In the genomic region with DNA sequence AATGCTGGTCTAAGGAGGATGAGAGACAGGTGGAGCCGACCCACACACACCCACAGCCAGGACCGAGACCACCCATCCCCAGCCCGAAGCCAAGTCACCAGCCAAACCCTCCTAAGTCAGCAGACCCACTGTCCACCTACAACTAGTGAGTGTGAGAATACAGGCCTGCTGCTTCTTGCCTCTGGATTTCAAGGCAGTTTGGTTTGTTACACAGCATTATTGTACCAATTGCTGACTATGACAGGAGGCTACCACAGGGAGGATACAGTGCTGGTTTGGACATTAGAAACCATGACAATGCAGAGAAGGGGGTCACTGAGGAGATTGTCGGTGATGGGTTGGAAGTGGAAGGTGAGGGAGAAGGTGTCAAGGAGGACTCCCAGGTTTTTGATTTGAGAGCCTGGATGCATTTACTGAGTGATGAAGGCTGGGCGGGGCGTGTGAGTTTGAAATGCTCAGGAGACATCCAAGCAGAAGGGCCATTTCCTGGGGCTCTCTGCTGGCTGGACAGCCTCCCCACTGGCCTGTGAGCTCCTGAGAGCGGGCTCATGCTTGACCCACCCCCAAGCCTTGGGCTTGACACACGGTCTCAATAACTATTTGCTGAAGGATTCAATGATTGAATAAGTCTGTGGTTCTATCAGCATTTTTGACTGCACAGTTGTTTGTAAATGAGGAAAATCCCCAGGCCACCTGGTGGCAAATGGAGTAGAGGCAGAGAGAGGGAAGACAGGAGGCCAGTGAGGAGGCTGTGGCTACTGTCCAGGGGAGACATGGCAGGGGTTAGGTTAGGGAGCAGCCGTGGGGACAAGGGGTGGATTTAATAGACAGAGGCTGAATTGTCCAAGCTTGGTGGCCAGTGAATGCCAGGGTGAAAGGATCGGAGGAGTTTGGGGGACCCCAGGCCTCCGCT, we compare ENCODE assay signal across 15 cellular contexts. TPM values are rescaled to one million over a fixed set of nuclear protein-coding genes. Genes with fewer than 3 reads are reported as not detected.
DNase-seq lines count a peak whose midpoint lies in the region; ATAC-seq and TF ChIP-seq lines count a peak whose summit lies in the region.
"Had no signal": no experiment of that assay in that cellular context is flagged by ENCODE, and none has a peak within 500 bp of the region (broad histone marks: within the 10 kb centered on the region; RNA-seq: fewer than 3 reads in every experiment).

No MANE protein-coding gene starts in this region.

- no peaks in the 10 kb centered on the region for H4K20me1 ChIP-seq in KMS-11 (ENCODE audit: insufficient read depth)
- H4K20me1 ChIP-seq in SK-N-SH (ENCODE audit: insufficient read depth): no peaks in the 10 kb centered on the region

- peak; percentile 51 for DNase-seq in activated CD4-positive, alpha-beta T cell treated with anti-CD3 and anti-CD28 coated beads for 36 hours
- no peak for DNase-seq in activated CD4-positive, alpha-beta T cell treated with anti-CD3 and anti-CD28 coated beads, Interleukin-2, amount 50 U/mL, for 1 hour
- DNase-seq in retinal pigment epithelial cell (ENCODE audit: low read depth) (no peak), NCI-H2107 treated with DMSO at 0.1 percent for 48 hours (lab: John Stamatoyannopoulos, UW; ENCODE audit: unreplicated experiment) (no peak), SK-N-SH (no peak)
- DNase-seq: NCI-H146, sigmoid colon had no signal

- no peak for TF ChIP-seq EP300 in SK-N-SH (IDR thresholded peaks at IDR 0.05; ENCODE audit: borderline replicate concordance in 1 of 2, low read depth in 1 of 2, low read length in 1 of 2)

- no peak for TF ChIP-seq RAD21 in SK-N-SH (IDR thresholded peaks at IDR 0.05; ENCODE audit: low read length)

- TF ChIP-seq CTCF in KMS-11 (conservative IDR thresholded peaks at IDR 0.05; ENCODE audit: low read depth, low read length) (no peak), retinal pigment epithelial cell (conservative IDR thresholded peaks at IDR 0.05; ENCODE audit: low read depth, low read length) (peak; percentile 8), SK-N-SH (IDR thresholded peaks at IDR 0.05) (no peak)

- H3K36me3 ChIP-seq in KMS-11 (ENCODE audit: insufficient read depth) (peaks cover 5% of the 10 kb centered on the region; the same call in 1 of the 2 replicates), SK-N-SH (replicated peaks in 1 of 2; ENCODE audit: control insufficient read depth in 1 of 2, insufficient read depth in 2 of 2, low read length in 1 of 2) (no peaks in the 10 kb centered on the region)
- H3K36me3 ChIP-seq: sigmoid colon had no signal

- H3F3A ChIP-seq in SK-N-SH (replicated peaks; ENCODE audit: insufficient read depth): peaks cover 5% of the 10 kb centered on the region

- H3K4me3 ChIP-seq in KMS-11 (IDR thresholded peaks at IDR 0.05; ENCODE audit: insufficient read depth, low read depth, low read length): no peak overlapping the region
- no peak overlapping the region for H3K4me3 ChIP-seq in retinal pigment epithelial cell (ENCODE audit: low read length)
- no peak overlapping the region for H3K4me3 ChIP-seq in SK-N-SH (ENCODE audit: low read depth in 2 of 2, low read length in 1 of 2)
- H3K4me3 ChIP-seq: GM23338, sigmoid colon had no signal

- no peak for ATAC-seq in activated CD4-positive, alpha-beta T cell treated with anti-CD3 and anti-CD28 coated beads for 36 hours
- no peak for ATAC-seq in HG03378 (IDR thresholded peaks at IDR 0.05; ENCODE audit: unreplicated experiment)
- ATAC-seq: GM23338 had no signal

- H3K36me3 Mint-ChIP-seq in activated CD4-positive, alpha-beta T cell treated with anti-CD3 and anti-CD28 coated beads for 36 hours (ENCODE audit: low read depth): peaks cover 90% of the 10 kb centered on the region
- H3K36me3 Mint-ChIP-seq: type B pancreatic cell had no signal

- intact Hi-C loops in activated CD4-positive, alpha-beta T cell treated with anti-CD3 and anti-CD28 coated beads for 36 hours (cut with DNase I, micrococcal nuclease): loop anchor here in 1 of 2 experiments (1.0 kb wide), 1 partner anchor 9 kb away; no protein-coding TSS in a partner anchor

- peak overlapping the region; percentile 94 for H3K27ac Mint-ChIP-seq in activated CD4-positive, alpha-beta T cell treated with anti-CD3 and anti-CD28 coated beads for 36 hours
- H3K27ac Mint-ChIP-seq: GM23338, type B pancreatic cell had no signal

- no peaks in the 10 kb centered on the region for H3K9me2 ChIP-seq in SK-N-SH

- 93 to 96% (median 94%) methylated on average over 11 of the region's 11 CpGs for WGBS in adipose tissue, 3 donors
- 88% methylated on average over 11 of the region's 11 CpGs for WGBS in SK-N-SH (ENCODE audit: low lambda C conversion rate)

- H3K4me3 Mint-ChIP-seq in activated CD4-positive, alpha-beta T cell treated with anti-CD3 and anti-CD28 coated beads for 36 hours: peak overlapping the region; percentile 34
- H3K4me3 Mint-ChIP-seq: GM23338, type B pancreatic cell had no signal

- H3K27ac ChIP-seq in KMS-11 (peak overlapping the region; percentile 87; the same call in 1 of the 2 replicates), adipose tissue (ENCODE audit: low read depth, low read length) (peak overlapping the region; percentile 4), SK-N-SH (ENCODE audit: low read depth in 2 of 2, low read length in 1 of 2) (no peak overlapping the region)
- H3K27ac ChIP-seq: sigmoid colon had no signal

- H3K27me3 ChIP-seq in KMS-11 (ENCODE audit: insufficient read depth, low read depth) (no peaks in the 10 kb centered on the region), SK-N-SH (ENCODE audit: insufficient read depth) (no peaks in the 10 kb centered on the region; the same call in 1 of the 2 replicates)
- H3K27me3 ChIP-seq: sigmoid colon had no signal

- H3K9ac ChIP-seq in KMS-11 (no peak overlapping the region), SK-N-SH (no peak overlapping the region)

- POLR2A ChIA-PET in activated CD4-positive, alpha-beta T cell treated with anti-CD3 and anti-CD28 coated beads for 36 hours (lab: Charles Lee): interaction anchor here (1.2 to 1.7 kb wide), 5 partner anchors 10 to 100 kb away, joined by 3 to 13 read pairs (median 4); no protein-coding TSS in a partner anchor
- POLR2A ChIA-PET in SK-N-SH (lab: Yijun Ruan, JAX): no interaction called here

- H3K27me3 Mint-ChIP-seq in activated CD4-positive, alpha-beta T cell treated with anti-CD3 and anti-CD28 coated beads for 36 hours: no peaks in the 10 kb centered on the region

- peaks cover 95% of the 10 kb centered on the region for H3K4me1 Mint-ChIP-seq in activated CD4-positive, alpha-beta T cell treated with anti-CD3 and anti-CD28 coated beads for 36 hours

- H3K4me2 ChIP-seq in KMS-11: peak overlapping the region; percentile 91; the same call in 1 of the 2 replicates
- no peak overlapping the region for H3K4me2 ChIP-seq in SK-N-SH
- H3K4me2 ChIP-seq: GM23338 had no signal

- H3K9me3 Mint-ChIP-seq in activated CD4-positive, alpha-beta T cell treated with anti-CD3 and anti-CD28 coated beads for 36 hours (ENCODE audit: low read depth): peaks cover 15% of the 10 kb centered on the region

- H3K4me1 ChIP-seq in KMS-11 (ENCODE audit: low read depth, poor library complexity, severe bottlenecking) (peaks cover 97% of the 10 kb centered on the region), SK-N-SH (ENCODE audit: control insufficient read depth in 1 of 2, insufficient read depth in 2 of 2, low read depth in 1 of 2, low read length in 1 of 2) (no peaks in the 10 kb centered on the region)
- H3K4me1 ChIP-seq: sigmoid colon had no signal

- CTCF ChIA-PET in activated CD4-positive, alpha-beta T cell treated with anti-CD3 and anti-CD28 coated beads for 36 hours (lab: Charles Lee): interaction anchor here (0.9 to 6.3 kb wide), 7 partner anchors 9 to 49 kb away, joined by 3 to 37 read pairs (median 5); partner anchors contain the start of gene RAC2
- CTCF ChIA-PET in SK-N-SH (lab: Yijun Ruan, JAX): interaction anchor here (0.9 kb wide), 1 partner anchor 38 kb away, joined by 3 read pairs; no protein-coding TSS in a partner anchor

- H2AFZ ChIP-seq in KMS-11 (ENCODE audit: low read depth): no peak overlapping the region
- H2AFZ ChIP-seq in SK-N-SH (ENCODE audit: low read depth): no peak overlapping the region
- H2AFZ ChIP-seq: GM23338 had no signal

- no peaks in the 10 kb centered on the region for H3K9me3 ChIP-seq in SK-N-SH
- H3K9me3 ChIP-seq: sigmoid colon had no signal

- H3K79me2 ChIP-seq in KMS-11 (ENCODE audit: insufficient read depth, low read depth) (no peaks in the 10 kb centered on the region), SK-N-SH (ENCODE audit: insufficient read depth) (no peaks in the 10 kb centered on the region)

TF ChIP-seq in SK-N-SH, 30 proteins besides CTCF, POLR2A, EP300 and RAD21 (continues in another document):
- TF ChIP-seq, protein P1, sequence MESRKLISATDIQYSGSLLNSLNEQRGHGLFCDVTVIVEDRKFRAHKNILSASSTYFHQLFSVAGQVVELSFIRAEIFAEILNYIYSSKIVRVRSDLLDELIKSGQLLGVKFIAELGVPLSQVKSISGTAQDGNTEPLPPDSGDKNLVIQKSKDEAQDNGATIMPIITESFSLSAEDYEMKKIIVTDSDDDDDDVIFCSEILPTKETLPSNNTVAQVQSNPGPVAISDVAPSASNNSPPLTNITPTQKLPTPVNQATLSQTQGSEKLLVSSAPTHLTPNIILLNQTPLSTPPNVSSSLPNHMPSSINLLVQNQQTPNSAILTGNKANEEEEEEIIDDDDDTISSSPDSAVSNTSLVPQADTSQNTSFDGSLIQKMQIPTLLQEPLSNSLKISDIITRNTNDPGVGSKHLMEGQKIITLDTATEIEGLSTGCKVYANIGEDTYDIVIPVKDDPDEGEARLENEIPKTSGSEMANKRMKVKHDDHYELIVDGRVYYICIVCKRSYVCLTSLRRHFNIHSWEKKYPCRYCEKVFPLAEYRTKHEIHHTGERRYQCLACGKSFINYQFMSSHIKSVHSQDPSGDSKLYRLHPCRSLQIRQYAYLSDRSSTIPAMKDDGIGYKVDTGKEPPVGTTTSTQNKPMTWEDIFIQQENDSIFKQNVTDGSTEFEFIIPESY (IDR thresholded peaks at IDR 0.05; ENCODE audit: borderline replicate concordance, low read depth): no peak

RNA-seq across cellular contexts. Expression of gene SSTR3, which starts 9.4 kb away (rescaled TPM):
- 10 to 100 TPM; 14.8 to 15.6 TPM for total RNA-seq in activated CD4-positive, alpha-beta T cell treated with anti-CD3 and anti-CD28 coated beads for 36 hours
- polyA plus RNA-seq in adipose tissue (under 1 TPM; 0.04 to 0.59 (median 0.11) TPM), SK-N-SH (2012; rRNA removed) (0.02 TPM in 1 of 2 replicates, not detected in the other)
- 0.03 TPM in 2 replicates for polyA plus RNA-seq in SK-N-SH (2012; cell fraction: cytosol; rRNA removed)
- polyA plus RNA-seq in SK-N-SH (2012; cell fraction: nucleus; rRNA removed): 0.01 and 0.04 TPM in 2 replicates
- total RNA-seq: A172, glomerular endothelial cell, kidney epithelial cell had no signal
- polyA plus RNA-seq: GM23338 had no signal

RNA-seq across cellular contexts. Expression of gene RAC2, which starts 22.4 kb away (rescaled TPM):
- total RNA-seq in activated CD4-positive, alpha-beta T cell treated with anti-CD3 and anti-CD28 coated beads for 36 hours: 100 to 1,000 TPM; 692 to 930 TPM
- 10 to 100 TPM in 2 of 3 donors, 1 to 10 TPM in 1; 5.7 to 29.8 (median 26.9) TPM for polyA plus RNA-seq in adipose tissue
- polyA plus RNA-seq in SK-N-SH (2012; rRNA removed): 22.6 and 29.9 TPM in 2 replicates
- 14.6 and 19.9 TPM in 2 replicates for polyA plus RNA-seq in SK-N-SH (2012; cell fraction: cytosol; rRNA removed)
- polyA plus RNA-seq in SK-N-SH (2012; cell fraction: nucleus; rRNA removed): 20.3 and 21.2 TPM in 2 replicates

RNA-seq across cellular contexts. Expression of gene C1QTNF6, which starts 33.6 kb away (rescaled TPM):
- 1 to 10 TPM; 8.4 to 8.7 TPM for total RNA-seq in activated CD4-positive, alpha-beta T cell treated with anti-CD3 and anti-CD28 coated beads for 36 hours
- 1 to 10 TPM; 2.6 to 8.0 (median 2.6) TPM for polyA plus RNA-seq in adipose tissue
- polyA plus RNA-seq in SK-N-SH (2012; rRNA removed): 47.4 and 47.7 TPM in 2 replicates
- 20.7 and 30.3 TPM in 2 replicates for polyA plus RNA-seq in SK-N-SH (2012; cell fraction: cytosol; rRNA removed)
- polyA plus RNA-seq in SK-N-SH (2012; cell fraction: nucleus; rRNA removed): 103 and 122 TPM in 2 replicates

Comparison
In these comparisons a context has a peak if more than half of its experiments do, and no peak if none do; other contexts are left out.
1. H3K27ac ChIP-seq: peak in KMS-11 (single experiment) and adipose tissue (single experiment); none in SK-N-SH (0 of 2).